ENCODE assay signal across 10 cellular contexts in the genomic region with DNA sequence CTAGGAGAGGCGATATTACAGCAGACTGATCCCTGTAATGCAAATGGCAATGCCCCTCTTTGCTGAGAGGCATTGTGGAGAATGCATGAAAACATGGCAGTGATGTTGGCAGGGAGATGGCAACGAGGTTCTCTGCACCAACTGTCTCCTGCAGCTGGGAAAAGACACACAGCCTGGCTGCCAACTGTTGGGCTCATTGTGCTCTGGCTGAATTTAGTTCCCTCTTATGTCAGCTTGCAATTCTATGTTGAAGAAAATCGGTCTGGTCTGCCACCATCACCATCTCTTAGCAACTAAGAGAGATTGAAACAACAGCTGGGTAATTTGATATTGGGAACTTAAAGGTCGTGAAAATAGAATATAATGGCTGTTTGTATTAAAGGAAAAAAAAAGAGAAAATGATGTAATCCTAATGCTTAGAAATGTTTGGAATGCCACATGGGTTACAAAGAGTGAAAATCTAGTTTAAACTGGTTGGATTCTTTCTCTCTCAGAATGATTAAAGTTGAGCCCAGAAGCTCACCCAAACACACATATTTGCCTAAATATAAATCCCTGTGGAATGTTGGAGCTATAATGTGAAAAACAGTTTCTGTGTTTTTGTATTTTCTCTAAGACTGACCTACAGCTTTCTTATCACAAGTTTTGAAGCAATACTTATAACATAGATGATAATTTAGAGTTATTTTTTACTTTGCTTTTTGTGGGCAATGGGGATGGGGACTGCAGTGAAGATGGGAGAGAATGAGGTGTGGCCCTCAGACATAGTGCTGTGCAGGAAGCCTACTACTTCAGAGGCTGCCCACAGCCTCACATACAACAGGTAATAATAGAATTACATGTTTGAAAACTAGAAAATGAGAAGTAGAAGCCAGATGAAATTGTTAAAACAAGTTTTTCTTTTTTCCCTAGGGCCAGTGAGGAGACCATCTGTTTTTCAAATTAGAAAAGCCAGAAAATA.
DNase-seq lines count a peak whose midpoint lies in the region; ATAC-seq and TF ChIP-seq lines count a peak whose summit lies in the region.
"Had no signal": no experiment of that assay in that cellular context is flagged by ENCODE, and none has a peak within 500 bp of the region (broad histone marks: within the 10 kb centered on the region; RNA-seq: fewer than 3 reads in every experiment).

No MANE protein-coding gene starts in this region.

- no peak overlapping the region for H3K4me3 ChIP-seq in RWPE2 (ENCODE audit: severe bottlenecking)

- H3K4me1 ChIP-seq in RWPE2 (ENCODE audit: insufficient read depth, poor library complexity, severe bottlenecking) (peaks cover 72% of the 10 kb centered on the region), foreskin keratinocyte (peaks cover 54% of the 10 kb centered on the region)

- TF ChIP-seq CTCF in RWPE2 (IDR thresholded peaks at IDR 0.05; ENCODE audit: poor library complexity, severe bottlenecking) = no peak
- no peak for TF ChIP-seq CTCF in foreskin keratinocyte (conservative IDR thresholded peaks at IDR 0.05)
- no peak for TF ChIP-seq CTCF in CD14-positive monocyte (IDR thresholded peaks at IDR 0.05)

- H3K27me3 ChIP-seq in RWPE2 (ENCODE audit: insufficient read depth, poor library complexity, severe bottlenecking) (no peaks in the 10 kb centered on the region), foreskin keratinocyte (no peaks in the 10 kb centered on the region)

- DNase-seq in H4 (ENCODE audit: low spot score) = peak; percentile 65
- no peak for DNase-seq in RWPE2 (ENCODE audit: low spot score)
- DNase-seq in foreskin keratinocyte = peak; percentile 87 to 94
- peak; percentile 87 for DNase-seq in renal cortical epithelial cell (ENCODE audit: low read depth)
- no peak for DNase-seq in iPS-NIHi7 (ENCODE audit: extremely low spot score)
- DNase-seq in CD14-positive monocyte (ENCODE audit: low spot score) = no peak
- no peak for DNase-seq in T-helper 17 cell
- no peak for DNase-seq in SIG-M5 (lab: John Stamatoyannopoulos, UW)
- DNase-seq: glutamatergic neuron, RPMI8226 had no signal

- H3K27ac Mint-ChIP-seq in CD14-positive monocyte = no peak overlapping the region
- H3K27ac Mint-ChIP-seq in T-helper 17 cell = no peak overlapping the region

- ATAC-seq in RWPE2 (ENCODE audit: low read depth) (peak; percentile 48), foreskin keratinocyte (peak; percentile 15), T-helper 17 cell (no peak)

- H3K4me3 Mint-ChIP-seq in CD14-positive monocyte (no peak overlapping the region), T-helper 17 cell (no peak overlapping the region)

- H3K9me3 ChIP-seq in RWPE2 (ENCODE audit: severe bottlenecking) (no peaks in the 10 kb centered on the region), T-helper 17 cell (ENCODE audit: control insufficient read depth, low read length, poor library complexity, severe bottlenecking) (no peaks in the 10 kb centered on the region)

- no peaks in the 10 kb centered on the region for H3K9me3 Mint-ChIP-seq in CD14-positive monocyte

- intact Hi-C loops in CD14-positive monocyte (cut with micrococcal nuclease) = no loop called here

- H3K36me3 ChIP-seq in RWPE2 (ENCODE audit: low read depth) = no peaks in the 10 kb centered on the region

- H3K36me3 Mint-ChIP-seq in CD14-positive monocyte (no peaks in the 10 kb centered on the region), T-helper 17 cell (ENCODE audit: low read depth) (no peaks in the 10 kb centered on the region)

- H3K4me1 Mint-ChIP-seq in CD14-positive monocyte (no peaks in the 10 kb centered on the region), T-helper 17 cell (peaks cover 2% of the 10 kb centered on the region)

- H3K27ac ChIP-seq in RWPE2 (ENCODE audit: poor library complexity, severe bottlenecking) = peak overlapping the region; percentile 100
- H3K27ac ChIP-seq in foreskin keratinocyte = peak overlapping the region; percentile 79

- H3K27me3 Mint-ChIP-seq in CD14-positive monocyte (ENCODE audit: low read depth in 3 of 3) (peaks cover 0 to 2% (median 0%) of the 10 kb centered on the region in 3 donors), T-helper 17 cell (peaks cover 25% of the 10 kb centered on the region)

Comparison
In these comparisons a context has a peak if more than half of its experiments do, and no peak if none do; other contexts are left out.
1. DNase-seq: peak in H4 (single experiment), foreskin keratinocyte (2 of 2) and renal cortical epithelial cell (single experiment); none in RWPE2 (single experiment), iPS-NIHi7 (single experiment), CD14-positive monocyte (single experiment), T-helper 17 cell (0 of 3) and SIG-M5 (single experiment).